8 cellular contexts compared by ENCODE assay signal in genomic region chr4:122458625-122459024, GRCh38. TPM values are rescaled to one million over a fixed set of nuclear protein-coding genes. Genes with fewer than 3 reads are reported as not detected.
DNase-seq lines count a peak whose midpoint lies in the region; ATAC-seq and TF ChIP-seq lines count a peak whose summit lies in the region.

No MANE protein-coding gene starts in this region.

- H3K4me3 ChIP-seq in WERI-Rb-1 (ENCODE audit: low read depth, low read length), result no peak overlapping the region

- no peaks in the 10 kb centered on the region for H3K9me3 ChIP-seq in WERI-Rb-1 (ENCODE audit: severe bottlenecking)

- POLR2A ChIA-PET in RWPE1 (lab: Yijun Ruan, JAX; ENCODE audit: low non-redundant PET), result no interaction called here

- H3K36me3 ChIP-seq in WERI-Rb-1, result no peaks in the 10 kb centered on the region

- DNase-seq in RWPE1 (ENCODE audit: low spot score) (peak; percentile 9), NCI-H82 treated with DMSO at 0.1 percent for 48 hours (lab: John Stamatoyannopoulos, UW; ENCODE audit: unreplicated experiment) (no peak), mesothelial cell of epicardium (ENCODE audit: low spot score in 2 of 2, unreplicated experiment in 2 of 2) (no peak), WERI-Rb-1 (no peak)
- peak; percentile 39 for DNase-seq in central memory CD4-positive, alpha-beta T cell
- peak; percentile 25 to 44 for DNase-seq in stimulated activated CD4-positive, alpha-beta T cell treated with anti-CD3 and anti-CD28 coated beads, Interleukin-15, amount 100 ng/mL, for 48 hours (ENCODE audit: low read depth in 2 of 2)

- TF ChIP-seq CTCF in RWPE1 (conservative IDR thresholded peaks at IDR 0.05; ENCODE audit: low read depth) (no peak), mesothelial cell of epicardium (IDR thresholded peaks at IDR 0.05; ENCODE audit: unreplicated experiment) (no peak), WERI-Rb-1 (IDR thresholded peaks at IDR 0.05; ENCODE audit: low read depth, low read length) (no peak)

- no peaks in the 10 kb centered on the region for H3K27me3 Mint-ChIP-seq in mesothelial cell of epicardium (ENCODE audit: low read depth)

- H3K4me3 Mint-ChIP-seq in mesothelial cell of epicardium, result no peak overlapping the region

- ATAC-seq in GM18861 (IDR thresholded peaks at IDR 0.05; ENCODE audit: unreplicated experiment) (peak; percentile 80), HG02970 (IDR thresholded peaks at IDR 0.05; ENCODE audit: low FRiP score, unreplicated experiment) (peak; percentile 69)

- H3K4me1 Mint-ChIP-seq in mesothelial cell of epicardium, result no peaks in the 10 kb centered on the region

- CTCF ChIA-PET in RWPE1 (lab: Yijun Ruan, JAX), result interaction anchor here (0.6 kb wide), 1 partner anchor 434 kb away, joined by 3 read pairs; no protein-coding TSS in a partner anchor

- no peaks in the 10 kb centered on the region for H3K27me3 ChIP-seq in WERI-Rb-1 (ENCODE audit: insufficient read depth, low read depth, severe bottlenecking)

- no peaks in the 10 kb centered on the region for H3K36me3 Mint-ChIP-seq in mesothelial cell of epicardium

- H3K27ac ChIP-seq in RWPE1 (no peak overlapping the region), WERI-Rb-1 (no peak overlapping the region)

- H3K27ac Mint-ChIP-seq in mesothelial cell of epicardium, result no peak overlapping the region

- H3K9me3 Mint-ChIP-seq in mesothelial cell of epicardium, result peaks cover 8% of the 10 kb centered on the region

RNA-seq across cellular contexts. Expression of gene IL2, which starts 2.1 kb away (rescaled TPM):
- not detected in 3 replicates for total RNA-seq in mesothelial cell of epicardium

Comparison
In these comparisons a context has a peak if more than half of its experiments do, and no peak if none do; other contexts are left out.
1. DNase-seq: peak in RWPE1 (single experiment), central memory CD4-positive, alpha-beta T cell (single experiment) and stimulated activated CD4-positive, alpha-beta T cell treated with anti-CD3 and anti-CD28 coated beads, Interleukin-15, amount 100 ng/mL, for 48 hours (2 of 2); none in NCI-H82 treated with DMSO at 0.1 percent for 48 hours (single experiment), mesothelial cell of epicardium (0 of 2) and WERI-Rb-1 (single experiment).